ENCODE assay signal across 9 cellular contexts in genomic region chr6:122322824-122323223, GRCh38.
A peak's percentile ranks its signal among the peaks of the same experiment; 100 is the strongest.
DNase-seq lines count a peak whose midpoint lies in the region; ATAC-seq and TF ChIP-seq lines count a peak whose summit lies in the region.
"Had no signal": no experiment of that assay in that cellular context is flagged by ENCODE, and none has a peak within 500 bp of the region (broad histone marks: within the 10 kb centered on the region; RNA-seq: fewer than 3 reads in every experiment).

No MANE protein-coding gene starts in this region.

- H3K36me3 ChIP-seq in MM.1S (replicated peaks; ENCODE audit: insufficient read depth, low read length) = no peaks in the 10 kb centered on the region

- H3K4me2 ChIP-seq in MM.1S (ENCODE audit: low read depth, low read length) = peak overlapping the region; percentile 35; the same call in 1 of the 2 replicates

- no peak overlapping the region for H3K9ac ChIP-seq in MM.1S (ENCODE audit: low read length)

- no peak overlapping the region for H3K27ac ChIP-seq in MM.1S (ENCODE audit: low read length)
- H3K27ac ChIP-seq: VCaP had no signal

- intact Hi-C loops in posterior vena cava (cut with DNase I) = no loop called here

- no peak overlapping the region; the same call in 1 of the 2 replicates for H2AFZ ChIP-seq in MM.1S (ENCODE audit: low read length)

- no peak for TF ChIP-seq CTCF in MM.1S (IDR thresholded peaks at IDR 0.05; ENCODE audit: low read length)

- no peaks in the 10 kb centered on the region for H3K9me2 ChIP-seq in MM.1S (replicated peaks; ENCODE audit: insufficient read depth, low read length)

- no peaks in the 10 kb centered on the region for H3F3A ChIP-seq in MM.1S (ENCODE audit: insufficient read depth, low read length)

- H4K20me1 ChIP-seq in MM.1S (ENCODE audit: insufficient read depth, low read length) = no peaks in the 10 kb centered on the region

- H3K4me1 ChIP-seq in MM.1S (ENCODE audit: low read length) (no peaks in the 10 kb centered on the region), mononuclear cell (ENCODE audit: insufficient read depth, low read length) (peaks cover 10% of the 10 kb centered on the region)

- no peaks in the 10 kb centered on the region for H3K27me3 ChIP-seq in MM.1S (replicated peaks; ENCODE audit: insufficient read depth, low read length)
- peaks cover 3% of the 10 kb centered on the region for H3K27me3 ChIP-seq in mononuclear cell (ENCODE audit: insufficient read depth, low read length)

- H3K4me3 ChIP-seq in MM.1S (ENCODE audit: low read length) (no peak overlapping the region), mononuclear cell (ENCODE audit: low read length) (peak overlapping the region; percentile 28)

- DNase-seq in MM.1S (no peak), astrocyte of the hippocampus (ENCODE audit: low read depth, low spot score) (peak; percentile 23), posterior vena cava (ENCODE audit: low spot score) (no peak), islet precursor cell (no peak)

- peak; percentile 60 for ATAC-seq in GM18511 (IDR thresholded peaks at IDR 0.05; ENCODE audit: unreplicated experiment)
- ATAC-seq in GM19397 (IDR thresholded peaks at IDR 0.05; ENCODE audit: unreplicated experiment) = no peak
- ATAC-seq in HG03571 (IDR thresholded peaks at IDR 0.05; ENCODE audit: unreplicated experiment) = no peak

- H3K9me3 ChIP-seq in MM.1S (replicated peaks; ENCODE audit: insufficient read depth, low read length) (no peaks in the 10 kb centered on the region), mononuclear cell (ENCODE audit: low read depth, low read length) (no peaks in the 10 kb centered on the region)

- no peaks in the 10 kb centered on the region for H3K79me2 ChIP-seq in MM.1S (ENCODE audit: low read length)
